In genomic region chr15:101642361-101642760, GRCh38 we compare ENCODE assay signal across 9 cellular contexts. TPM values are rescaled to one million over a fixed set of nuclear protein-coding genes. Genes with fewer than 3 reads are reported as not detected.
DNase-seq lines count a peak whose midpoint lies in the region; ATAC-seq and TF ChIP-seq lines count a peak whose summit lies in the region.
"Had no signal": no experiment of that assay in that cellular context is flagged by ENCODE, and none has a peak within 500 bp of the region (broad histone marks: within the 10 kb centered on the region; RNA-seq: fewer than 3 reads in every experiment).

No MANE protein-coding gene starts in this region.

- DNase-seq in DND-41 (no peak), OCI-LY7 (ENCODE audit: low spot score) (no peak), endodermal cell (no peak), osteoblast (ENCODE audit: insufficient read length, low spot score, missing footprints) (no peak), T-helper 9 cell (no peak), NK-92 (lab: John Stamatoyannopoulos, UW; ENCODE audit: unreplicated experiment) (no peak)
- DNase-seq: activated CD4-positive, alpha-beta T cell treated with anti-CD3 and anti-CD28 coated beads, Interleukin-2, amount 50 U/mL, for 4 hours had no signal

- peak overlapping the region; percentile 49 for H3K27ac ChIP-seq in DND-41 (ENCODE audit: low read length)
- H3K27ac ChIP-seq in OCI-LY7 (ENCODE audit: low read depth, low read length, poor library complexity, severe bottlenecking) = peak overlapping the region; percentile 46
- no peak overlapping the region for H3K27ac ChIP-seq in endodermal cell (ENCODE audit: low read depth, low read length)
- peak overlapping the region; percentile 33 for H3K27ac ChIP-seq in osteoblast (ENCODE audit: low read depth, low read length)

- H3K36me3 ChIP-seq in DND-41 (ENCODE audit: insufficient read depth, low read length) = peaks cover 72% of the 10 kb centered on the region
- peaks cover 76% of the 10 kb centered on the region for H3K36me3 ChIP-seq in OCI-LY7 (ENCODE audit: insufficient read depth, low read length)
- H3K36me3 ChIP-seq in endodermal cell (ENCODE audit: control insufficient read depth, insufficient read depth, low read length) = peaks cover 55% of the 10 kb centered on the region
- H3K36me3 ChIP-seq in osteoblast (ENCODE audit: insufficient read depth, low read length) = peaks cover 71% of the 10 kb centered on the region

- peaks cover 17% of the 10 kb centered on the region; the same call in 1 of the 2 replicates for H4K20me1 ChIP-seq in DND-41 (ENCODE audit: insufficient read depth, low read length)
- peaks cover 5% of the 10 kb centered on the region; the same call in 1 of the 2 replicates for H4K20me1 ChIP-seq in OCI-LY7 (ENCODE audit: insufficient read depth, low read length)
- peaks cover 17% of the 10 kb centered on the region for H4K20me1 ChIP-seq in osteoblast (ENCODE audit: insufficient read depth, low read length)

- H3K4me2 ChIP-seq in DND-41 (ENCODE audit: insufficient read depth, low read length) = 0 out of 2 replicates have a peak overlapping the region, but pooled peaks have one; percentile 6
- peak overlapping the region; percentile 55 for H3K4me2 ChIP-seq in OCI-LY7 (ENCODE audit: low read length)
- no peak overlapping the region for H3K4me2 ChIP-seq in osteoblast (ENCODE audit: insufficient read depth, low read length)

- H3K36me3 Mint-ChIP-seq in endodermal cell (ENCODE audit: low read depth) = peaks cover 53% of the 10 kb centered on the region

- ATAC-seq in DND-41 (ENCODE audit: insufficient read depth, low read depth) (no peak), GM21619 (IDR thresholded peaks at IDR 0.05; ENCODE audit: unreplicated experiment) (no peak), HG03565 (IDR thresholded peaks at IDR 0.05; ENCODE audit: unreplicated experiment) (no peak)

- H3K4me1 ChIP-seq in DND-41 (ENCODE audit: insufficient read depth, low read length) (peaks cover 28% of the 10 kb centered on the region), OCI-LY7 (ENCODE audit: insufficient read depth, low read length, poor library complexity, severe bottlenecking) (peaks cover 19% of the 10 kb centered on the region), endodermal cell (ENCODE audit: control insufficient read depth, insufficient read depth, low read length) (no peaks in the 10 kb centered on the region), osteoblast (ENCODE audit: insufficient read depth, low read length) (no peaks in the 10 kb centered on the region)

- H3K4me1 Mint-ChIP-seq in endodermal cell = peaks cover 8% of the 10 kb centered on the region

- H3K9ac ChIP-seq in DND-41 (ENCODE audit: low read depth, low read length) = no peak overlapping the region
- no peak overlapping the region for H3K9ac ChIP-seq in endodermal cell (ENCODE audit: extremely low read depth, low read length, poor library complexity, severe bottlenecking)

- H3K9me3 ChIP-seq in DND-41 (ENCODE audit: insufficient read depth, low read length, severe bottlenecking) = no peaks in the 10 kb centered on the region
- H3K9me3 ChIP-seq in OCI-LY7 (ENCODE audit: low read length) = no peaks in the 10 kb centered on the region
- no peaks in the 10 kb centered on the region for H3K9me3 ChIP-seq in endodermal cell (ENCODE audit: control insufficient read depth, low read length)
- no peaks in the 10 kb centered on the region for H3K9me3 ChIP-seq in osteoblast (ENCODE audit: low read depth, low read length)

- POLR2A ChIA-PET in OCI-LY7 (lab: Charles Lee) = no interaction called here

- H3K79me2 ChIP-seq in DND-41 (ENCODE audit: insufficient read depth, low read length) (peaks cover 27% of the 10 kb centered on the region), OCI-LY7 (ENCODE audit: insufficient read depth, low read depth, low read length) (peaks cover 8% of the 10 kb centered on the region; the same call in 1 of the 2 replicates), osteoblast (ENCODE audit: insufficient read depth, low read length) (peaks cover 11% of the 10 kb centered on the region)

- peaks cover 4% of the 10 kb centered on the region for H3K27me3 Mint-ChIP-seq in endodermal cell (ENCODE audit: insufficient read depth)

- H3K4me3 ChIP-seq in DND-41 (ENCODE audit: low read depth in 1 of 2, low read length in 2 of 2) (no peak overlapping the region), OCI-LY7 (ENCODE audit: low read depth, low read length, poor library complexity, severe bottlenecking) (no peak overlapping the region), endodermal cell (ENCODE audit: low read length) (no peak overlapping the region), osteoblast (ENCODE audit: insufficient read depth, low read length) (no peak overlapping the region)

- CTCF ChIA-PET in OCI-LY7 (lab: Charles Lee; ENCODE audit: unreplicated experiment) = interaction anchor here (2.7 kb wide), 1 partner anchor 13 kb away, joined by 10 read pairs; no protein-coding TSS in a partner anchor

- no TSS peak for BruUV-seq in OCI-LY7 (replicated peaks; lab: Mats Ljungman, UMichigan)

- no peak overlapping the region for H3K27ac Mint-ChIP-seq in endodermal cell

- intact Hi-C loops in OCI-LY7 (cut with micrococcal nuclease; ENCODE audit: unreplicated experiment) = no loop called here

- no peaks in the 10 kb centered on the region for H3K9me3 Mint-ChIP-seq in endodermal cell

- WGBS in endodermal cell (ENCODE audit: insufficient coverage in 1 of 2, insufficient read length in 1 of 2), 2 experiments = 86 to 90% methylated on average over 2 to 11 of the region's 11 CpGs

- no peaks in the 10 kb centered on the region for H3K9me2 ChIP-seq in OCI-LY7 (ENCODE audit: insufficient read depth, low read length)

- H3K27me3 ChIP-seq in DND-41 (ENCODE audit: insufficient read depth, low read length, poor library complexity) (no peaks in the 10 kb centered on the region), endodermal cell (ENCODE audit: control insufficient read depth, insufficient read depth, low read length, poor library complexity, severe bottlenecking) (no peaks in the 10 kb centered on the region), osteoblast (ENCODE audit: insufficient read depth, low read length) (no peaks in the 10 kb centered on the region)

- no peak overlapping the region for H2AFZ ChIP-seq in DND-41 (ENCODE audit: low read depth, low read length)
- no peak overlapping the region for H2AFZ ChIP-seq in OCI-LY7 (ENCODE audit: low read length)
- no peak overlapping the region for H2AFZ ChIP-seq in osteoblast (ENCODE audit: low read length)

- TF ChIP-seq CTCF in DND-41 (IDR thresholded peaks at IDR 0.05; ENCODE audit: borderline replicate concordance, extremely low read depth, low read length, poor library complexity, severe bottlenecking) (peak; percentile 2), OCI-LY7 (conservative IDR thresholded peaks at IDR 0.05; ENCODE audit: low read length) (no peak), endodermal cell (conservative IDR thresholded peaks at IDR 0.05) (peak; percentile 24), osteoblast (IDR thresholded peaks at IDR 0.05; ENCODE audit: extremely low read depth, low read depth, low read length) (peak; percentile 8)

- H3K4me3 Mint-ChIP-seq in endodermal cell = no peak overlapping the region

RNA-seq across cellular contexts. Expression of gene TM2D3, which starts 9.8 kb away (rescaled TPM):
- total RNA-seq in OCI-LY7 (2014; rRNA removed; shearing (Covaris generic)) = 28.2 and 39.0 TPM in 2 replicates
- total RNA-seq in OCI-LY7 (2022) (33.6 and 40.5 TPM in 2 replicates), endodermal cell (10 to 100 TPM; 33.4 to 34.0 TPM), osteoblast (31.8 and 32.6 TPM in 2 replicates)
- polyA plus RNA-seq in endodermal cell (2013, experiment 1 of 2) = 41.0 TPM
- 29.1 TPM for polyA plus RNA-seq in endodermal cell (2013, experiment 2 of 2)
